8 cellular contexts compared by ENCODE assay signal in genomic region chr22:50582562-50583293, GRCh38. TPM values are rescaled to one million over a fixed set of nuclear protein-coding genes. Genes with fewer than 3 reads are reported as not detected.
DNase-seq lines count a peak whose midpoint lies in the region; ATAC-seq and TF ChIP-seq lines count a peak whose summit lies in the region.

TSS of gene CHKB (minus strand) at chr22:50582849. CDS start at chr22:50582781, 68 bp downstream.

- no peaks in the 10 kb centered on the region for H3K36me3 Mint-ChIP-seq in T-helper 17 cell (ENCODE audit: low read depth)

- TF ChIP-seq POLR2A in GM15510 (IDR thresholded peaks at IDR 0.05; ENCODE audit: borderline replicate concordance, extremely low read depth, insufficient read length) = peak; percentile 68

- H3K4me1 Mint-ChIP-seq in T-helper 17 cell = peaks cover 12% of the 10 kb centered on the region

- ATAC-seq in HG02885 (IDR thresholded peaks at IDR 0.05; ENCODE audit: poor library complexity, unreplicated experiment) (peak; percentile 91), T-helper 17 cell (peak; percentile 95), left cardiac atrium (peak; percentile 95 to 98), upper lobe of right lung (peak; percentile 97)

- no peaks in the 10 kb centered on the region for H3K36me3 ChIP-seq in upper lobe of right lung

- H3K4me3 ChIP-seq in upper lobe of right lung = peak within 1 kb of the TSS; percentile 82

- no peaks in the 10 kb centered on the region for H3K27me3 Mint-ChIP-seq in T-helper 17 cell

- H3K4me1 ChIP-seq in upper lobe of right lung = peaks cover 23% of the 10 kb centered on the region

- H3K4me3 Mint-ChIP-seq in T-helper 17 cell = peak within 1 kb of the TSS; percentile 95

- no peak for TF ChIP-seq CTCF in upper lobe of right lung (IDR thresholded peaks at IDR 0.05)

- H3K27ac ChIP-seq in upper lobe of right lung = peak within 1 kb of the TSS; percentile 99

- no peaks in the 10 kb centered on the region for H3K27me3 ChIP-seq in upper lobe of right lung

- DNase-seq in NCI-H1694 treated with DMSO at 0.1 percent for 48 hours (lab: John Stamatoyannopoulos, UW) (peak; percentile 98), T-helper 17 cell (peak; percentile 97 to 98 (median 97)), amygdala (lab: John Stamatoyannopoulos, UW) (peak; percentile 84 to 99 (median 97)), left cardiac atrium (peak; percentile 99), posterior vena cava (ENCODE audit: low spot score) (peak; percentile 99), upper lobe of right lung (peak; percentile 99)

- H3K9me3 ChIP-seq in T-helper 17 cell (ENCODE audit: control insufficient read depth, low read length, poor library complexity, severe bottlenecking) = no peaks in the 10 kb centered on the region
- no peaks in the 10 kb centered on the region for H3K9me3 ChIP-seq in upper lobe of right lung

- peak within 1 kb of the TSS; percentile 84 for H3K27ac Mint-ChIP-seq in T-helper 17 cell

- intact Hi-C loops in left cardiac atrium (cut with DNase I) (loop anchor here in 1 of 2 donors (5.0 kb wide), 1 partner anchor 40 kb away; no protein-coding TSS in a partner anchor), posterior vena cava (cut with DNase I) (no loop called here), upper lobe of right lung (cut with DNase I) (no loop called here)

RNA-seq across cellular contexts. Expression of gene CHKB, which starts in this region (rescaled TPM):
- total RNA-seq in T-helper 17 cell (100 to 1,000 TPM; 133 to 181 TPM), left cardiac atrium (10 to 100 TPM; 31.6 to 35.3 TPM), posterior vena cava (10 to 100 TPM; 30.1 to 31.6 TPM), upper lobe of right lung (66.7 TPM)

Comparison
In these comparisons a context has a peak if more than half of its experiments do, and no peak if none do; other contexts are left out.
1. Peak in every context shown above with its lines: DNase-seq, ATAC-seq, H3K4me3 ChIP-seq and H3K27ac ChIP-seq.